Comparison of ENCODE assay signal across 11 cellular contexts in genomic region chr5:169803077-169803981, GRCh38.
DNase-seq lines count a peak whose midpoint lies in the region; ATAC-seq and TF ChIP-seq lines count a peak whose summit lies in the region.
"Had no signal": no experiment of that assay in that cellular context is flagged by ENCODE, and none has a peak within 500 bp of the region (broad histone marks: within the 10 kb centered on the region; RNA-seq: fewer than 3 reads in every experiment).

No MANE protein-coding gene starts in this region.

- H3K4me1 ChIP-seq in hepatocyte (ENCODE audit: insufficient read depth) (peaks cover 7% of the 10 kb centered on the region), upper lobe of right lung (peaks cover 8% of the 10 kb centered on the region)

- intact Hi-C loops in Right ventricle myocardium inferior (cut with DNase I) (loop anchor here (10.0 kb wide), 1 partner anchor 71 kb away; no protein-coding TSS in a partner anchor), cardiac septum (cut with DNase I) (no loop called here), upper lobe of right lung (cut with DNase I) (no loop called here)
- intact Hi-C loops in activated T-helper 1 cell treated with anti-CD3 and anti-CD28 coated beads, Interleukin-12 subunit alpha, Interleukin-12 subunit beta, Interleukin-2, Interleukin-4 antibody, amounts not matched to agents 30 ng/mL and 10 ng/mL and 1 ng/mL, durations not matched to agents 14 hours and 24 hours and 36 hours (cut with micrococcal nuclease), result loop anchor here (10.0 kb wide), 2 partner anchors 219 to 531 kb away; partner anchors contain the start of gene SPDL1

- H3K27ac ChIP-seq in hepatocyte, result peak overlapping the region; percentile 81
- no peak overlapping the region for H3K27ac ChIP-seq in upper lobe of right lung

- H3K9me3 ChIP-seq in hepatocyte (ENCODE audit: low read depth) (no peaks in the 10 kb centered on the region), upper lobe of right lung (no peaks in the 10 kb centered on the region)

- H3K4me3 Mint-ChIP-seq in activated T-helper 1 cell treated with anti-CD3 and anti-CD28 coated beads, Interleukin-12 subunit alpha, Interleukin-12 subunit beta, Interleukin-2, Interleukin-4 antibody, amounts not matched to agents 30 ng/mL and 10 ng/mL and 1 ng/mL, durations not matched to agents 14 hours and 24 hours and 36 hours, result no peak overlapping the region
- H3K4me3 Mint-ChIP-seq: CD8-positive, alpha-beta T cell had no signal

- peak overlapping the region; percentile 47 for H3K27ac Mint-ChIP-seq in activated T-helper 1 cell treated with anti-CD3 and anti-CD28 coated beads, Interleukin-12 subunit alpha, Interleukin-12 subunit beta, Interleukin-2, Interleukin-4 antibody, amounts not matched to agents 30 ng/mL and 10 ng/mL and 1 ng/mL, durations not matched to agents 14 hours and 24 hours and 36 hours
- H3K27ac Mint-ChIP-seq: CD8-positive, alpha-beta T cell had no signal

- H2AFZ ChIP-seq in hepatocyte, result no peak overlapping the region

- TF ChIP-seq CTCF in hepatocyte (IDR thresholded peaks at IDR 0.05; ENCODE audit: poor library complexity) (no peak), upper lobe of right lung (IDR thresholded peaks at IDR 0.05) (no peak)

- H3K79me2 ChIP-seq in hepatocyte, result no peaks in the 10 kb centered on the region

- H4K20me1 ChIP-seq in hepatocyte (ENCODE audit: insufficient read depth, poor library complexity, severe bottlenecking), result no peaks in the 10 kb centered on the region

- peaks cover 67% of the 10 kb centered on the region for H3K4me1 Mint-ChIP-seq in activated T-helper 1 cell treated with anti-CD3 and anti-CD28 coated beads, Interleukin-12 subunit alpha, Interleukin-12 subunit beta, Interleukin-2, Interleukin-4 antibody, amounts not matched to agents 30 ng/mL and 10 ng/mL and 1 ng/mL, durations not matched to agents 14 hours and 24 hours and 36 hours (ENCODE audit: low read depth)

- 40% methylated on average over 10 of the region's 10 CpGs for WGBS in hepatocyte (ENCODE audit: low lambda C conversion rate, missing lambda C conversion rate)

- H3K4me3 ChIP-seq in hepatocyte, result no peak overlapping the region
- no peak overlapping the region for H3K4me3 ChIP-seq in upper lobe of right lung

- no peaks in the 10 kb centered on the region for H3K9me2 ChIP-seq in hepatocyte (replicated peaks; ENCODE audit: insufficient read depth)

- H3K36me3 ChIP-seq in hepatocyte (replicated peaks; ENCODE audit: insufficient read depth, low read depth), result no peaks in the 10 kb centered on the region
- H3K36me3 ChIP-seq in upper lobe of right lung, result no peaks in the 10 kb centered on the region

- peak overlapping the region; percentile 45 for H3K4me2 ChIP-seq in hepatocyte

- peak; percentile 92 for ATAC-seq in Right ventricle myocardium inferior
- ATAC-seq in upper lobe of right lung, result peak; percentile 84
- ATAC-seq in HG03521 (IDR thresholded peaks at IDR 0.05; ENCODE audit: unreplicated experiment), result no peak
- ATAC-seq: CD8-positive, alpha-beta T cell had no signal

- H3K27me3 ChIP-seq in hepatocyte (peaks cover 6% of the 10 kb centered on the region), upper lobe of right lung (no peaks in the 10 kb centered on the region)

- H3K27me3 Mint-ChIP-seq in activated T-helper 1 cell treated with anti-CD3 and anti-CD28 coated beads, Interleukin-12 subunit alpha, Interleukin-12 subunit beta, Interleukin-2, Interleukin-4 antibody, amounts not matched to agents 30 ng/mL and 10 ng/mL and 1 ng/mL, durations not matched to agents 14 hours and 24 hours and 36 hours (ENCODE audit: insufficient read depth), result no peaks in the 10 kb centered on the region

- DNase-seq in Right ventricle myocardium inferior (ENCODE audit: missing footprints) (no peak), cardiac septum (ENCODE audit: low spot score) (no peak), hepatocyte (ENCODE audit: low spot score) (peak; percentile 64), upper lobe of right lung (no peak), NCI-H1417 (lab: John Stamatoyannopoulos, UW) (no peak), NCI-H187 (lab: John Stamatoyannopoulos, UW) (no peak)
- DNase-seq in activated T-helper 1 cell treated with anti-CD3 and anti-CD28 coated beads, Interleukin-12 subunit alpha, Interleukin-12 subunit beta, Interleukin-2, Interleukin-4 antibody, amounts not matched to agents 30 ng/mL and 10 ng/mL and 1 ng/mL, durations not matched to agents 14 hours and 24 hours and 36 hours (ENCODE audit: low spot score), result no peak
- DNase-seq: CD8-positive, alpha-beta T cell; MM.1S; stimulated activated CD4-positive, alpha-beta T cell treated with anti-CD3 and anti-CD28 coated beads, Interleukin-1b, Interleukin-23, amount 100 ng/mL, for 48 hours had no signal

- H3K9me3 Mint-ChIP-seq in activated T-helper 1 cell treated with anti-CD3 and anti-CD28 coated beads, Interleukin-12 subunit alpha, Interleukin-12 subunit beta, Interleukin-2, Interleukin-4 antibody, amounts not matched to agents 30 ng/mL and 10 ng/mL and 1 ng/mL, durations not matched to agents 14 hours and 24 hours and 36 hours, result no peaks in the 10 kb centered on the region
- H3K9me3 Mint-ChIP-seq: CD8-positive, alpha-beta T cell had no signal

- H3K36me3 Mint-ChIP-seq in activated T-helper 1 cell treated with anti-CD3 and anti-CD28 coated beads, Interleukin-12 subunit alpha, Interleukin-12 subunit beta, Interleukin-2, Interleukin-4 antibody, amounts not matched to agents 30 ng/mL and 10 ng/mL and 1 ng/mL, durations not matched to agents 14 hours and 24 hours and 36 hours (ENCODE audit: low read depth), result peaks cover 41% of the 10 kb centered on the region

Comparison
In these comparisons a context has a peak if more than half of its experiments do, and no peak if none do; other contexts are left out.
1. intact Hi-C loops: an anchor here in Right ventricle myocardium inferior (10.0 kb wide) and activated T-helper 1 cell treated with anti-CD3 and anti-CD28 coated beads, Interleukin-12 subunit alpha, Interleukin-12 subunit beta, Interleukin-2, Interleukin-4 antibody, amounts not matched to agents 30 ng/mL and 10 ng/mL and 1 ng/mL, durations not matched to agents 14 hours and 24 hours and 36 hours (10.0 kb wide); none called in cardiac septum and upper lobe of right lung.